Comparison of ENCODE assay signal across 19 cellular contexts in the genomic region with DNA sequence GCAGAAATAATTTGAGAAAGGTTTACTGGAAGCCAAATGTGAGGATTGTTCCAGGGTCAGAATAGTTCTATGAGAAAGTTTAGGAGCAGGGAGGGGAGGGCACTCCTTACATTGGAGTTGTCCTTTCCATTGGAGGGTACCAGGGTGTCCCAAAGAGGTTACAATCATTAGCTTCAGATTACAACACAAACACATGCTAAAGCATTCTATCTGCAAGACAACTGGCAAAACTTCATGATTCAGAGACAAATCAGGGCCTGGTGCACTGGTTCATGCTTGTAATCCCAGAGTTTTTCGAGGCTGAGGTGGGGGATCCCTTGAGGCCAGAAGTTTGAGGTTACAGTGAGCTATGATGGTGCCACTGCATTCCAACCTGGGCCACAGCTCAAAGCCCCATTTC. TPM values are rescaled to one million over a fixed set of nuclear protein-coding genes. Genes with fewer than 3 reads are reported as not detected.
DNase-seq lines count a peak whose midpoint lies in the region; FAIRE-seq and TF ChIP-seq lines count a peak whose summit lies in the region.
"Had no signal": no experiment of that assay in that cellular context is flagged by ENCODE, and none has a peak within 500 bp of the region (broad histone marks: within the 10 kb centered on the region; RNA-seq: fewer than 3 reads in every experiment).

No MANE protein-coding gene starts in this region.

- no peaks in the 10 kb centered on the region for H3K36me3 Mint-ChIP-seq in astrocyte (ENCODE audit: low read depth, unreplicated experiment)
- no peaks in the 10 kb centered on the region for H3K36me3 Mint-ChIP-seq in nephron progenitor cell (ENCODE audit: low read depth)
- H3K36me3 Mint-ChIP-seq: CD4-positive, alpha-beta memory T cell had no signal

- H3K4me3 ChIP-seq in astrocyte (ENCODE audit: insufficient read depth, low read depth, low read length) (no peak overlapping the region), esophagus muscularis mucosa (no peak overlapping the region)
- H3K4me3 ChIP-seq: HAP-1 had no signal

- no peak overlapping the region for H3K4me2 ChIP-seq in astrocyte (ENCODE audit: low read length)

- H3K27me3 ChIP-seq in astrocyte (ENCODE audit: insufficient read depth, low read length) (peaks cover 22% of the 10 kb centered on the region), esophagus muscularis mucosa (peaks cover 0 to 13% (median 0%) of the 10 kb centered on the region in 4 donors)

- H3K9me3 ChIP-seq in astrocyte (ENCODE audit: insufficient read depth, low read depth, low read length), result no peaks in the 10 kb centered on the region
- H3K9me3 ChIP-seq in esophagus muscularis mucosa, result no peaks in the 10 kb centered on the region
- H3K9me3 ChIP-seq: HAP-1 had no signal

- no peak overlapping the region for H3K27ac Mint-ChIP-seq in astrocyte (ENCODE audit: unreplicated experiment)
- no peak overlapping the region for H3K27ac Mint-ChIP-seq in nephron progenitor cell
- H3K27ac Mint-ChIP-seq: HFFc6 had no signal

- H3K9ac ChIP-seq in astrocyte (ENCODE audit: low read length), result no peak overlapping the region

- no peak overlapping the region for H2AFZ ChIP-seq in astrocyte (ENCODE audit: low read depth, low read length)

- no peak for FAIRE-seq in astrocyte (lab: Jason Lieb, UNC)
- FAIRE-seq: GM12891, GM18507, H54 had no signal

- DNase-seq in astrocyte (ENCODE audit: low read depth), result peak; percentile 46
- DNase-seq in esophagus muscularis mucosa (ENCODE audit: extremely low spot score), result peak; percentile 42
- DNase-seq in nephron progenitor cell, result no peak
- DNase-seq in amniotic stem cell (lab: John Stamatoyannopoulos, UW), result no peak
- DNase-seq in NCI-H2196 treated with DMSO at 0.1 percent for 48 hours (lab: John Stamatoyannopoulos, UW; ENCODE audit: unreplicated experiment), result no peak
- DNase-seq in activated gamma-delta T cell (lab: John Stamatoyannopoulos, UW), result no peak
- DNase-seq: C1 segment of cervical spinal cord; Calu3; CD4-positive, alpha-beta memory T cell; COR-L47; DMS53; DMS79 treated with DMSO at 0.1 percent for 48 hours; GF-D8; GOT3; HFFc6 had no signal

- WGBS in esophagus muscularis mucosa, result 67% methylated on average over 1 of the region's 1 CpG

- peaks cover 51% of the 10 kb centered on the region for H3K27me3 Mint-ChIP-seq in astrocyte (ENCODE audit: low read depth, unreplicated experiment)
- H3K27me3 Mint-ChIP-seq in nephron progenitor cell (ENCODE audit: low read depth, poor library complexity), result peaks cover 74% of the 10 kb centered on the region

- H3K4me1 Mint-ChIP-seq in astrocyte (ENCODE audit: low read depth, unreplicated experiment) (no peaks in the 10 kb centered on the region), nephron progenitor cell (peaks cover 21% of the 10 kb centered on the region)

- intact Hi-C loops in esophagus muscularis mucosa (cut with DNase I), result loop anchor here (5.0 kb wide), 1 partner anchor 1089 kb away; no protein-coding TSS in a partner anchor

- TF ChIP-seq EP300 in esophagus muscularis mucosa (IDR thresholded peaks at IDR 0.05), result no peak

- H3K9me3 Mint-ChIP-seq in astrocyte (ENCODE audit: unreplicated experiment), result peaks cover 2% of the 10 kb centered on the region
- peaks cover 4% of the 10 kb centered on the region for H3K9me3 Mint-ChIP-seq in nephron progenitor cell
- H3K9me3 Mint-ChIP-seq: CD4-positive, alpha-beta memory T cell; HFFc6 had no signal

- TF ChIP-seq CTCF in astrocyte (IDR thresholded peaks at IDR 0.05; ENCODE audit: insufficient read depth, low read depth, low read length) (no peak), esophagus muscularis mucosa (IDR thresholded peaks at IDR 0.05) (no peak), nephron progenitor cell (IDR thresholded peaks at IDR 0.05) (no peak)

- H3K4me3 Mint-ChIP-seq in astrocyte (ENCODE audit: unreplicated experiment) (no peak overlapping the region), nephron progenitor cell (peak overlapping the region; percentile 33)
- H3K4me3 Mint-ChIP-seq: HFFc6 had no signal

- no peaks in the 10 kb centered on the region for H3K36me3 ChIP-seq in astrocyte (ENCODE audit: insufficient read depth, low read length)
- H3K36me3 ChIP-seq in esophagus muscularis mucosa, result no peaks in the 10 kb centered on the region
- H3K36me3 ChIP-seq: HAP-1 had no signal

- no peak for TF ChIP-seq POLR2A in esophagus muscularis mucosa (IDR thresholded peaks at IDR 0.05; ENCODE audit: low read depth)

- H4K20me1 ChIP-seq in astrocyte (ENCODE audit: insufficient read depth, low read length), result no peaks in the 10 kb centered on the region

- H3K4me1 ChIP-seq in astrocyte (ENCODE audit: insufficient read depth, low read length), result peaks cover 9% of the 10 kb centered on the region
- H3K4me1 ChIP-seq in esophagus muscularis mucosa, result peaks cover 12 to 14% (median 13%) of the 10 kb centered on the region in 4 donors
- H3K4me1 ChIP-seq: HAP-1 had no signal

- no peak overlapping the region for H3K27ac ChIP-seq in astrocyte (ENCODE audit: low read depth, low read length)
- H3K27ac ChIP-seq in esophagus muscularis mucosa (replicated peaks in 1 of 4), result no peak overlapping the region

- H3K79me2 ChIP-seq in astrocyte (ENCODE audit: insufficient read depth, low read length), result no peaks in the 10 kb centered on the region

RNA-seq across cellular contexts. Expression of gene NSUN2, which starts 51.8 kb away (rescaled TPM):
- total RNA-seq in astrocyte (71.5 and 78.8 TPM in 2 replicates), esophagus muscularis mucosa (10 to 100 TPM; 25.7 to 42.8 (median 39.1) TPM)

RNA-seq across cellular contexts. Expression of gene SRD5A1, which starts 52.1 kb away (rescaled TPM):
- 27.6 and 30.6 TPM in 2 replicates for total RNA-seq in astrocyte
- total RNA-seq in esophagus muscularis mucosa, result 10 to 100 TPM in 1 of 4 donors, 1 to 10 TPM in 3; 2.2 to 10.3 (median 4.6) TPM

Comparison
In these comparisons a context has a peak if more than half of its experiments do, and no peak if none do; other contexts are left out.
1. DNase-seq: peak in astrocyte (single experiment) and esophagus muscularis mucosa (single experiment); none in nephron progenitor cell (single experiment), amniotic stem cell (single experiment), NCI-H2196 treated with DMSO at 0.1 percent for 48 hours (single experiment) and activated gamma-delta T cell (single experiment).